In genomic region chr19:56981440-56981839, GRCh38 we compare ENCODE assay signal across 7 cellular contexts.
A peak's percentile ranks its signal among the peaks of the same experiment; 100 is the strongest.
DNase-seq lines count a peak whose midpoint lies in the region; ATAC-seq, FAIRE-seq and TF ChIP-seq lines count a peak whose summit lies in the region.
"Not testable (repeated sequence)": the region's sequence is repeated elsewhere in the genome, so short reads cannot be mapped to it uniquely, and the experiment has no call there.

No MANE protein-coding gene starts in this region.

- not testable (repeated sequence) for H4K8ac ChIP-seq in IMR-90 (ENCODE audit: low read depth in 2 of 2, low read length in 2 of 2)

- H3K36me3 ChIP-seq in IMR-90 (ENCODE audit: control insufficient read depth, insufficient read depth, low read length); adrenal gland (replicated peaks in 1 of 2); bronchial epithelial cell (ENCODE audit: control insufficient read depth, insufficient read depth, low read length); HepG2 (replicated peaks in 1 of 2; ENCODE audit: control insufficient read depth in 1 of 2, insufficient read depth in 2 of 2, low read length in 2 of 2); testis (ENCODE audit: low read depth, missing control alignments); uterus: not testable (repeated sequence)

- intact Hi-C loops in IMR-90 (cut with micrococcal nuclease); adrenal gland (cut with DNase I); HepG2 (cut with micrococcal nuclease; ENCODE audit: unreplicated experiment); posterior vena cava (cut with DNase I); testis (cut with DNase I; ENCODE audit: low total_unique reads); uterus (cut with DNase I; ENCODE audit: low total_unique reads): not testable (repeated sequence)

- FAIRE-seq in bronchial epithelial cell (lab: Jason Lieb, UNC) = peak; percentile 94
- FAIRE-seq in HepG2 (lab: Jason Lieb, UNC) = not testable (repeated sequence)

- BruUV-seq in IMR-90 (replicated peaks; lab: Mats Ljungman, UMichigan); HepG2 (replicated peaks; lab: Mats Ljungman, UMichigan): not testable (repeated sequence)

- H3K9ac ChIP-seq in IMR-90 (ENCODE audit: low read depth, low read length); HepG2 (ENCODE audit: insufficient read depth, low read depth, low read length): not testable (repeated sequence)

- H3K4me2 ChIP-seq in IMR-90 (ENCODE audit: low read depth, low read length); HepG2 (ENCODE audit: low read depth, low read length): not testable (repeated sequence)

- CTCF ChIA-PET in IMR-90 (lab: Yijun Ruan, JAX); HepG2 (lab: Yijun Ruan, JAX; ENCODE audit: low intra/inter-chr PET ratio, low total read pairs): not testable (repeated sequence)

- not testable (repeated sequence) for H2BK20ac ChIP-seq in IMR-90 (ENCODE audit: low read depth, low read length)

- not testable (repeated sequence) for H2BK120ac ChIP-seq in IMR-90 (ENCODE audit: low read depth, low read length)

- not testable (repeated sequence) for H4K91ac ChIP-seq in IMR-90 (ENCODE audit: insufficient read depth, low read depth, low read length)

- in situ Hi-C loops in IMR-90 (cut with MboI; ENCODE audit: low sequenced_read_pairs); HepG2 (cut with HindIII; ENCODE audit: extremely low pct_ligation_motif_present, low pct_unique_long_range_greater_than_20kb): not testable (repeated sequence)

- POLR2A ChIA-PET in IMR-90 (lab: Charles Lee; ENCODE audit: unreplicated experiment); HepG2 (lab: Yijun Ruan, JAX): not testable (repeated sequence)

- not testable (repeated sequence) for H4K20me1 ChIP-seq in IMR-90 (ENCODE audit: insufficient read depth, low read length); HepG2 (ENCODE audit: insufficient read depth, low read length)

- H3K56ac ChIP-seq in IMR-90 (ENCODE audit: extremely low read depth, insufficient read depth, low read length) = not testable (repeated sequence)

- not testable (repeated sequence) for H3K79me2 ChIP-seq in HepG2 (ENCODE audit: insufficient read depth, low read length)

- H4K5ac ChIP-seq in IMR-90 (ENCODE audit: low read depth, low read length) = not testable (repeated sequence)

- WGBS in IMR-90 (ENCODE audit: extremely low coverage in 2 of 2, insufficient read length in 1 of 2), 2 experiments = 32% methylated on average over 2 of the region's 10 CpGs; no CpG with 5 or more reads in 1 of the 2 experiments
- WGBS in adrenal gland, 4 donors = 30 to 48% (median 34%) methylated on average over 9 to 10 of the region's 10 CpGs
- 78% methylated on average over 10 of the region's 10 CpGs for WGBS in HepG2 (ENCODE audit: low lambda C conversion rate)
- 30 to 45% methylated on average over 10 of the region's 10 CpGs for WGBS in testis, 2 donors

- not testable (repeated sequence) for H3K23ac ChIP-seq in IMR-90 (ENCODE audit: low read depth, low read length)

- H3K4me3 ChIP-seq in IMR-90 (ENCODE audit: insufficient read depth, low read depth, low read length); adrenal gland; bronchial epithelial cell (ENCODE audit: low read depth, low read length); HepG2 (replicated peaks in 1 of 3; ENCODE audit: insufficient read depth in 1 of 3, low read depth in 2 of 3, low read length in 3 of 3); testis; uterus: not testable (repeated sequence)

- not testable (repeated sequence) for TF ChIP-seq POLR2A in IMR-90 (IDR thresholded peaks at IDR 0.05; ENCODE audit: low read depth, low read length); adrenal gland (IDR thresholded peaks at IDR 0.05); HepG2 (IDR thresholded peaks at IDR 0.05; ENCODE audit: insufficient read depth in 1 of 2, low read depth in 2 of 2, low read length in 2 of 2); testis (IDR thresholded peaks at IDR 0.05); uterus (IDR thresholded peaks at IDR 0.05)

- not testable (repeated sequence) for DNase-seq in IMR-90; bronchial epithelial cell (ENCODE audit: low read depth); HepG2 (ENCODE audit: low spot score); uterus
- peak in 2 of 7 donors; percentile 49 to 65 for DNase-seq in adrenal gland
- peak; percentile 5 for DNase-seq in posterior vena cava (ENCODE audit: low spot score)
- DNase-seq in testis = peak; percentile 54

- H2BK15ac ChIP-seq in IMR-90 (ENCODE audit: low read depth, low read length) = not testable (repeated sequence)

- H2AK5ac ChIP-seq in IMR-90 (ENCODE audit: low read depth, low read length) = not testable (repeated sequence)

- TF ChIP-seq RAD21 in IMR-90 (IDR thresholded peaks at IDR 0.05; ENCODE audit: low read length); HepG2 (CRISPR knock-in tag; IDR thresholded peaks at IDR 0.05): not testable (repeated sequence)

- not testable (repeated sequence) for H3K9me1 ChIP-seq in IMR-90 (ENCODE audit: insufficient read depth, low read length)

- H3K4ac ChIP-seq in IMR-90 (ENCODE audit: low read depth, low read length) = not testable (repeated sequence)

- H3K4me1 ChIP-seq in IMR-90 (ENCODE audit: control insufficient read depth, insufficient read depth, low read length); uterus: not testable (repeated sequence)
- H3K4me1 ChIP-seq in adrenal gland (replicated peaks in 1 of 2) (peaks cover 12 to 24% of the 10 kb centered on the region in 2 donors), HepG2 (ENCODE audit: insufficient read depth, low read length) (peaks cover 58% of the 10 kb centered on the region), testis (peaks cover 55% of the 10 kb centered on the region)

- H2AFZ ChIP-seq in IMR-90 (replicated peaks; ENCODE audit: low read length, poor library complexity) = peak overlapping the region; percentile 23
- not testable (repeated sequence) for H2AFZ ChIP-seq in HepG2 (ENCODE audit: low read length)

- not testable (repeated sequence) for TF ChIP-seq CTCF in IMR-90 (conservative IDR thresholded peaks at IDR 0.05; ENCODE audit: low read depth, low read length); adrenal gland (IDR thresholded peaks at IDR 0.05); bronchial epithelial cell (IDR thresholded peaks at IDR 0.05; ENCODE audit: insufficient read depth, low read length, severe bottlenecking); HepG2 (CRISPR knock-in tag; IDR thresholded peaks at IDR 0.05); testis (IDR thresholded peaks at IDR 0.05); uterus (IDR thresholded peaks at IDR 0.05)

- H3K27me3 ChIP-seq in IMR-90 (ENCODE audit: control insufficient read depth, insufficient read depth, low read length); adrenal gland; bronchial epithelial cell (ENCODE audit: control insufficient read depth, insufficient read depth, low read length); HepG2 (ENCODE audit: control insufficient read depth in 1 of 2, insufficient read depth in 2 of 2, low read length in 2 of 2); testis; uterus: not testable (repeated sequence)

- dilution Hi-C loops in IMR-90 (cut with HindIII; ENCODE audit: low sequenced_read_pairs, unreplicated experiment) = not testable (repeated sequence)

- not testable (repeated sequence) for ATAC-seq in IMR-90 (ENCODE audit: low read depth); HepG2

- peaks cover 53% of the 10 kb centered on the region for H3K9me3 ChIP-seq in IMR-90 (ENCODE audit: control insufficient read depth, insufficient read depth, low read length)
- H3K9me3 ChIP-seq in adrenal gland (replicated peaks in 1 of 3); HepG2 (ENCODE audit: low read length); testis; uterus: not testable (repeated sequence)

- not testable (repeated sequence) for H3K27ac ChIP-seq in IMR-90 (ENCODE audit: insufficient read depth, low read length); HepG2 (ENCODE audit: extremely low read length, insufficient read depth, low read length)
- H3K27ac ChIP-seq in adrenal gland (peak overlapping the region in 4 of 5 donors; percentile 68 to 94 (median 88)), testis (peak overlapping the region; percentile 91), uterus (peak overlapping the region; percentile 76)

- H3K14ac ChIP-seq in IMR-90 (replicated peaks; ENCODE audit: low read depth, low read length) = not testable (repeated sequence)

- H3K79me1 ChIP-seq in IMR-90 (ENCODE audit: low read depth in 1 of 2, low read length in 2 of 2) = not testable (repeated sequence)

- not testable (repeated sequence) for H3K18ac ChIP-seq in IMR-90 (ENCODE audit: low read depth, low read length)

- not testable (repeated sequence) for TF ChIP-seq EP300 in HepG2 (IDR thresholded peaks at IDR 0.05; ENCODE audit: low read depth in 2 of 2, low read length in 2 of 2); HepG2 (CRISPR knock-in tag; IDR thresholded peaks at IDR 0.05; ENCODE audit: borderline replicate concordance)

- H2BK5ac ChIP-seq in IMR-90 (ENCODE audit: low read depth, low read length, poor library complexity, severe bottlenecking) = not testable (repeated sequence)

- not testable (repeated sequence) for H2AK9ac ChIP-seq in IMR-90 (replicated peaks; ENCODE audit: low read depth, low read length, poor library complexity)

TF ChIP-seq in HepG2, 621 proteins besides CTCF, POLR2A, EP300 and RAD21:
- TF ChIP-seq ZBTB38 (CRISPR knock-in tag; IDR thresholded peaks at IDR 0.05) = peak; percentile 71; the same call in 1 of the 2 replicates
